8 cellular contexts compared by ENCODE assay signal in genomic region chr11:112321521-112322172, GRCh38.
DNase-seq lines count a peak whose midpoint lies in the region; ATAC-seq and TF ChIP-seq lines count a peak whose summit lies in the region.

No MANE protein-coding gene starts in this region.

- no peak overlapping the region for H3K4me3 ChIP-seq in kidney epithelial cell (ENCODE audit: low read depth, low read length)

- H3K27me3 ChIP-seq in kidney epithelial cell (ENCODE audit: control insufficient read depth, insufficient read depth, low read length) = no peaks in the 10 kb centered on the region

- peaks cover 0 to 7% (median 2%) of the 10 kb centered on the region in 6 donors for H3K9me3 Mint-ChIP-seq in immature natural killer cell

- TF ChIP-seq CTCF in kidney epithelial cell (IDR thresholded peaks at IDR 0.05; ENCODE audit: insufficient read depth, low read length, poor library complexity, severe bottlenecking) = no peak

- no peaks in the 10 kb centered on the region for H3K4me1 Mint-ChIP-seq in immature natural killer cell

- H3K36me3 Mint-ChIP-seq in immature natural killer cell = peaks cover 8 to 9% (median 8%) of the 10 kb centered on the region in 3 donors

- H3K27ac Mint-ChIP-seq in immature natural killer cell = no peak overlapping the region

- no peaks in the 10 kb centered on the region for H3K36me3 ChIP-seq in kidney epithelial cell (ENCODE audit: control insufficient read depth, insufficient read depth, low read length)

- peak; percentile 72 for DNase-seq in EL
- peak; percentile 78 for DNase-seq in NCI-H128 (lab: John Stamatoyannopoulos, UW; ENCODE audit: unreplicated experiment)
- peak; percentile 41 for DNase-seq in UCSD-AML1 (lab: John Stamatoyannopoulos, UW; ENCODE audit: unreplicated experiment)
- DNase-seq in kidney epithelial cell (ENCODE audit: low read depth) = peak; percentile 91
- no peak for DNase-seq in immature natural killer cell

- ATAC-seq in GM21447 (IDR thresholded peaks at IDR 0.05; ENCODE audit: unreplicated experiment) (no peak), GM19328 (IDR thresholded peaks at IDR 0.05; ENCODE audit: unreplicated experiment) (no peak), HG02840 (IDR thresholded peaks at IDR 0.05; ENCODE audit: low FRiP score, unreplicated experiment) (no peak)

- no peaks in the 10 kb centered on the region for H3K27me3 Mint-ChIP-seq in immature natural killer cell (ENCODE audit: low read depth in 3 of 3)

- no peak overlapping the region for H3K4me3 Mint-ChIP-seq in immature natural killer cell

Comparison
In these comparisons a context has a peak if more than half of its experiments do, and no peak if none do; other contexts are left out.
1. DNase-seq: peak in EL (single experiment), NCI-H128 (single experiment), UCSD-AML1 (single experiment) and kidney epithelial cell (single experiment); none in immature natural killer cell (0 of 3).